ENCODE assay signal across 24 cellular contexts in the genomic region with DNA sequence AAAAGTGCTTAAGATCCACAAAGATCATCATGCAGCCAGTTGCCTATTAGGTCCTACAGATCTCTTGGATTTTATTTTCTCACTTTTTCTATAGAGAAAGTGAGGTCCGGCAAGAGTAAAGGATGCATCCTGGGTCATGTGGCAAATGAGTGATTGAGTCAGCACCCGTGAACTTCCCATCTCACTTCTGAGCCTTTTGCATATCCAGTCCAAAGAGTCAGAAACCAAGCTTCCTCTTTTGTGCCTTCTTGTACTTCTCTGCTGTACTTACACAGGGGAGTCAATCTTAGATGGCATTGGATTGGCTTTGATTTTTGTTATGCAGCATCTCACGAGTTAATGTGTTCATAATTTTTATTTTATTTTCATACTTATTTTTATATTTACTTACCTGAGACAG.
"Had no signal": no experiment of that assay in that cellular context is flagged by ENCODE, and none has a peak within 500 bp of the region (broad histone marks: within the 10 kb centered on the region; RNA-seq: fewer than 3 reads in every experiment).

No MANE protein-coding gene starts in this region.

- DNase-seq: activated CD8-positive, alpha-beta memory T cell treated with anti-CD3 and anti-CD28 coated beads for 24 hours; activated CD8-positive, alpha-beta memory T cell treated with anti-CD3 and anti-CD28 coated beads, Interleukin-2, amount 50 U/mL, for 48 hours; activated naive CD4-positive, alpha-beta T cell treated with anti-CD3 and anti-CD28 coated beads for 36 hours; activated naive CD8-positive, alpha-beta T cell treated with anti-CD3 and anti-CD28 coated beads, Interleukin-2, amount 10 ng/mL, durations not matched to agents 7 days and 5 days; activated T-cell treated with anti-CD3 and anti-CD28 coated beads, Interleukin-2, amount 50 U/mL, for 4 hours; amniotic stem cell; colonic mucosa; dorsolateral prefrontal cortex; endodermal cell; esophagus squamous epithelium; gastrocnemius medialis; hypothalamus; left ventricle myocardium superior; mammary epithelial cell; naive thymus-derived CD8-positive, alpha-beta T cell; small intestine; stimulated activated naive B cell treated with anti-CD40 and anti-IgM and Interleukin-4, amounts not matched to agents 10 μg/mL and 1 μg/mL and 100 μg/mL, for 72 hours; testis; trophoblast cell had no signal

- H3K4me3 ChIP-seq: breast epithelium, colonic mucosa, dorsolateral prefrontal cortex, esophagus squamous epithelium, gastrocnemius medialis, neural progenitor cell, testis, vagina had no signal

- ATAC-seq: activated T-cell treated with anti-CD3 and anti-CD28 coated beads, Interleukin-2, amount 50 U/mL, for 4 hours; gastrocnemius medialis; naive thymus-derived CD8-positive, alpha-beta T cell; sciatic nerve; stimulated activated naive B cell treated with anti-CD40 and anti-IgM and Interleukin-4, amounts not matched to agents 10 μg/mL and 1 μg/mL and 100 μg/mL, for 72 hours; WTC11 had no signal
